10 cellular contexts compared by ENCODE assay signal in genomic region chr2:152166633-152167032, GRCh38. TPM values are rescaled to one million over a fixed set of nuclear protein-coding genes. Genes with fewer than 3 reads are reported as not detected.
DNase-seq lines count a peak whose midpoint lies in the region; ATAC-seq and FAIRE-seq lines count a peak whose summit lies in the region.
"Had no signal": no experiment of that assay in that cellular context is flagged by ENCODE, and none has a peak within 500 bp of the region (broad histone marks: within the 10 kb centered on the region; RNA-seq: fewer than 3 reads in every experiment).

No MANE protein-coding gene starts in this region.

- FAIRE-seq in endometrium (lab: Jason Lieb, UNC), result peak; percentile 55

- intact Hi-C loops in aorta (cut with DNase I), result loop anchor here in 1 of 2 donors (10.0 kb wide), 1 partner anchor 132 kb away; no protein-coding TSS in a partner anchor
- intact Hi-C loops in posterior vena cava (cut with DNase I), result loop anchor here in 1 of 2 donors (5.0 kb wide), 1 partner anchor 124 kb away; no protein-coding TSS in a partner anchor

- H3K9me3 ChIP-seq in aorta (ENCODE audit: control insufficient read depth, low read length), result no peaks in the 10 kb centered on the region

- no peak overlapping the region for H3K27ac ChIP-seq in aorta (ENCODE audit: low read depth in 1 of 2, low read length in 2 of 2)
- no peak overlapping the region for H3K27ac ChIP-seq in substantia nigra (ENCODE audit: low read depth, low read length, poor library complexity, severe bottlenecking)
- H3K27ac ChIP-seq: epithelial cell of prostate had no signal

- H3K27me3 ChIP-seq in aorta (ENCODE audit: control insufficient read depth in 1 of 2, insufficient read depth in 2 of 2, low read length in 1 of 2), result no peaks in the 10 kb centered on the region

- ATAC-seq in GM19324 (IDR thresholded peaks at IDR 0.05; ENCODE audit: low FRiP score, unreplicated experiment) (peak; percentile 59), HG03097 (IDR thresholded peaks at IDR 0.05; ENCODE audit: low FRiP score, unreplicated experiment) (peak; percentile 49), aorta (ENCODE audit: low FRiP score) (no peak)

- 1% methylated on average over 3 of the region's 3 CpGs for WGBS in aorta, 2 donors

- peak; percentile 44 for DNase-seq in AG08396 (ENCODE audit: low spot score)
- DNase-seq in NCI-H1048 (lab: John Stamatoyannopoulos, UW), result no peak
- no peak for DNase-seq in aorta
- no peak for DNase-seq in posterior vena cava (ENCODE audit: low spot score)
- DNase-seq in substantia nigra (lab: John Stamatoyannopoulos, UW), result no peak
- DNase-seq: DMS79 treated with DMSO at 0.1 percent for 48 hours had no signal

- peaks cover 0 to 9% of the 10 kb centered on the region in 2 donors for H3K4me1 ChIP-seq in aorta (ENCODE audit: control insufficient read depth in 1 of 2, insufficient read depth in 2 of 2, low read length in 2 of 2)

- H3K4me3 ChIP-seq in aorta (ENCODE audit: low read length in 2 of 2), result no peak overlapping the region

- no peaks in the 10 kb centered on the region for H3K36me3 ChIP-seq in aorta (ENCODE audit: control insufficient read depth in 1 of 2, insufficient read depth in 2 of 2, low read length in 1 of 2)

RNA-seq across cellular contexts. Expression of gene STAM2, which starts 8.9 kb away (rescaled TPM):
- total RNA-seq in aorta (10 to 100 TPM; 46.2 to 46.8 TPM), posterior vena cava (10 to 100 TPM; 40.9 to 50.8 TPM)
- 10 to 100 TPM; 10.3 to 15.3 TPM for polyA plus RNA-seq in aorta
